Comparison of ENCODE assay signal across 8 cellular contexts in genomic region chr10:6050801-6051445, GRCh38. TPM values are rescaled to one million over a fixed set of nuclear protein-coding genes. Genes with fewer than 3 reads are reported as not detected.
DNase-seq lines count a peak whose midpoint lies in the region; ATAC-seq, FAIRE-seq and TF ChIP-seq lines count a peak whose summit lies in the region.

No MANE protein-coding gene starts in this region.

- TF ChIP-seq POLR2A in GM19193 (IDR thresholded peaks at IDR 0.05; ENCODE audit: extremely low read depth, insufficient read depth, insufficient read length), result peak; percentile 32

- H3K4me3 ChIP-seq in keratinocyte (ENCODE audit: control insufficient read depth in 2 of 3, extremely low read depth in 1 of 3, insufficient read depth in 2 of 3, low read depth in 1 of 3, low read length in 3 of 3), result peak overlapping the region in 2 of 3 experiments; percentile 17 to 39

- peaks cover 5 to 13% (median 6%) of the 10 kb centered on the region in 3 donors for H3K27me3 Mint-ChIP-seq in CD14-positive monocyte (ENCODE audit: low read depth in 3 of 3)

- peak overlapping the region; percentile 65 for H3K4me2 ChIP-seq in keratinocyte (ENCODE audit: control insufficient read depth, extremely low read depth, insufficient read depth, low read depth, low read length)

- peak overlapping the region; percentile 16 to 92 (median 88) for H3K27ac Mint-ChIP-seq in CD14-positive monocyte

- peaks cover 0 to 3% (median 0%) of the 10 kb centered on the region in 7 donors for H3K9me3 Mint-ChIP-seq in CD14-positive monocyte

- TF ChIP-seq CTCF in CD14-positive monocyte (IDR thresholded peaks at IDR 0.05) (no peak), keratinocyte (optimal IDR thresholded peaks at IDR 0.05 in 1 of 3, IDR thresholded peaks at IDR 0.05 in 1 of 3, conservative IDR thresholded peaks at IDR 0.05 in 1 of 3; ENCODE audit: extremely low read depth in 1 of 3, insufficient read depth in 2 of 3, low read length in 3 of 3) (peak in 1 of 3 experiments; percentile 34)

- H3K9ac ChIP-seq in keratinocyte (ENCODE audit: control insufficient read depth, extremely low read depth, insufficient read depth, low read length), result peak overlapping the region; percentile 28

- H3K4me1 ChIP-seq in keratinocyte (ENCODE audit: control insufficient read depth, extremely low read depth, insufficient read depth, low read length), result no peaks in the 10 kb centered on the region

- FAIRE-seq in keratinocyte (lab: Jason Lieb, UNC), result no peak

- intact Hi-C loops in CD14-positive monocyte (cut with micrococcal nuclease), result no loop called here

- ATAC-seq in HG03280 (IDR thresholded peaks at IDR 0.05; ENCODE audit: unreplicated experiment), result peak; percentile 76

- H3K36me3 ChIP-seq in keratinocyte (ENCODE audit: control insufficient read depth in 2 of 2, extremely low read depth in 1 of 2, insufficient read depth in 2 of 2, low read length in 2 of 2), result no peaks in the 10 kb centered on the region

- H3K9me1 ChIP-seq in keratinocyte (ENCODE audit: control insufficient read depth, extremely low read depth, insufficient read depth, low read length), result no peaks in the 10 kb centered on the region

- H3K27ac ChIP-seq in keratinocyte (ENCODE audit: control insufficient read depth, insufficient read depth, low read length), result no peak overlapping the region

- dilution Hi-C loops in keratinocyte (cut with MboI; ENCODE audit: extremely low pct_ligation_motif_present, low sequenced_read_pairs), result no loop called here

- peaks cover 41% of the 10 kb centered on the region for H3K4me1 Mint-ChIP-seq in CD14-positive monocyte

- H2AFZ ChIP-seq in keratinocyte (ENCODE audit: control insufficient read depth, low read length), result peak overlapping the region; percentile 58

- peak overlapping the region; percentile 89 to 93 for H3K4me3 Mint-ChIP-seq in CD14-positive monocyte

- H3K27me3 ChIP-seq in keratinocyte (ENCODE audit: control insufficient read depth, extremely low read depth, insufficient read depth, low read length), result peaks cover 8% of the 10 kb centered on the region

- H4K20me1 ChIP-seq in keratinocyte (ENCODE audit: control insufficient read depth, extremely low read depth, insufficient read depth, low read length), result no peaks in the 10 kb centered on the region

- no peaks in the 10 kb centered on the region for H3K9me3 ChIP-seq in keratinocyte (ENCODE audit: control insufficient read depth, low read depth, low read length)

- H3K36me3 Mint-ChIP-seq in CD14-positive monocyte, result no peaks in the 10 kb centered on the region

- H3K79me2 ChIP-seq in keratinocyte (ENCODE audit: control insufficient read depth, insufficient read depth, low read length), result no peaks in the 10 kb centered on the region

- DNase-seq in CD14-positive monocyte (ENCODE audit: low spot score) (no peak), T-helper 1 cell (peak; percentile 87 to 94 (median 89)), amniotic epithelial cell (ENCODE audit: low read depth) (peak; percentile 52), keratinocyte (ENCODE audit: low read depth, low spot score) (no peak), NCI-H128 (lab: John Stamatoyannopoulos, UW; ENCODE audit: unreplicated experiment) (no peak)
- peak; percentile 72 to 88 for DNase-seq in stimulated activated CD4-positive, alpha-beta T cell treated with anti-CD3 and anti-CD28 coated beads, Interleukin-4, amount 100 ng/mL, for 48 hours (ENCODE audit: low read depth in 2 of 2)

RNA-seq across cellular contexts. Expression of gene IL2RA, which starts 11.2 kb away (rescaled TPM):
- under 1 TPM in 1 of 2 donors, not detected in 1; 0.06 TPM for polyA plus RNA-seq in CD14-positive monocyte
- polyA plus RNA-seq in keratinocyte, result not detected in 3 replicates
- polyA plus RNA-seq in keratinocyte (2011; ENCODE audit: low read depth), result not detected
- polyA plus RNA-seq in keratinocyte (2011; cell fraction: cytosol; rRNA removed), result not detected in 2 replicates
- polyA plus RNA-seq in keratinocyte (2011; cell fraction: nucleus; rRNA removed), result not detected in 2 replicates
- not detected in 2 replicates for polyA plus RNA-seq in keratinocyte (2012; ENCODE audit: low replicate concordance)
- polyA minus RNA-seq in keratinocyte, result not detected in 3 replicates
- polyA minus RNA-seq in keratinocyte (2011; cell fraction: cytosol; rRNA and poly(A)+ RNA removed), result not detected
- not detected in 2 replicates for polyA minus RNA-seq in keratinocyte (2011; cell fraction: nucleus; rRNA and poly(A)+ RNA removed)

RNA-seq across cellular contexts. Expression of gene RBM17, which starts 37.9 kb away (rescaled TPM):
- polyA plus RNA-seq in CD14-positive monocyte (10 to 100 TPM; 44.5 to 51.4 TPM), keratinocyte (30.0 to 54.8 TPM (median 35.0 TPM) in 3 replicates)
- polyA plus RNA-seq in keratinocyte (2011; ENCODE audit: low read depth), result 103 TPM
- 32.5 and 36.4 TPM in 2 replicates for polyA plus RNA-seq in keratinocyte (2011; cell fraction: cytosol; rRNA removed)
- polyA plus RNA-seq in keratinocyte (2011; cell fraction: nucleus; rRNA removed), result 78.3 and 91.5 TPM in 2 replicates
- polyA plus RNA-seq in keratinocyte (2012; ENCODE audit: low replicate concordance), result 62.8 and 83.9 TPM in 2 replicates
- 13.3 to 33.3 TPM (median 24.9 TPM) in 3 replicates for polyA minus RNA-seq in keratinocyte
- polyA minus RNA-seq in keratinocyte (2011; cell fraction: cytosol; rRNA and poly(A)+ RNA removed), result 8.6 TPM
- 13.9 and 24.6 TPM in 2 replicates for polyA minus RNA-seq in keratinocyte (2011; cell fraction: nucleus; rRNA and poly(A)+ RNA removed)

Comparison
In these comparisons a context has a peak if more than half of its experiments do, and no peak if none do; other contexts are left out.
1. DNase-seq: peak in T-helper 1 cell (5 of 5), amniotic epithelial cell (single experiment) and stimulated activated CD4-positive, alpha-beta T cell treated with anti-CD3 and anti-CD28 coated beads, Interleukin-4, amount 100 ng/mL, for 48 hours (2 of 2); none in CD14-positive monocyte (single experiment), keratinocyte (single experiment) and NCI-H128 (single experiment).